Comparison of ENCODE assay signal across 11 cellular contexts in the genomic region with DNA sequence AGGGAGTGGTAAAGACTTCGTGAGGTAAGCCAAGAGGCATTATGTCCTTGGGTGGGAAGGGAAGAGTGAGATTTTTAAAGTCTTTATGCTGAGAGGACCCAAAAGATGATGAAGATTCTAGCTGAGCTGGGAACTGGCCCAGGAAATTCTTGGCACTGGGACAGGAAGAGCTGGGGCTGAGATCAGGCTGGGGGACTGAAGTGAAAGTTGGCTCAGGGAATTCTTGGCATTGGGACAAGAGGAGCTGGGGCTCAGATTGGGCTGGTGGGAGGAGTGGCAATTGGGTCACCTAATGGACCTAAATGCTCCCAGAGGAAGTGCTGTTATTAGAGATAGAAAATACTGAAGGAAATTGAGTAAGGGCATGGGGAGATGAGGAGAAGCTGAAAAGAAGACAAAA. TPM values are rescaled to one million over a fixed set of nuclear protein-coding genes. Genes with fewer than 3 reads are reported as not detected.
DNase-seq lines count a peak whose midpoint lies in the region; ATAC-seq and TF ChIP-seq lines count a peak whose summit lies in the region.
"Had no signal": no experiment of that assay in that cellular context is flagged by ENCODE, and none has a peak within 500 bp of the region (broad histone marks: within the 10 kb centered on the region; RNA-seq: fewer than 3 reads in every experiment).

No MANE protein-coding gene starts in this region.

- CTCF ChIA-PET in activated CD8-positive, alpha-beta T cell treated with anti-CD3 and anti-CD28 coated beads for 36 hours (lab: Charles Lee): interaction anchor here (1.6 to 2.4 kb wide), 2 partner anchors 15 to 21 kb away, joined by 5 read pairs; no protein-coding TSS in a partner anchor

- H3K27me3 Mint-ChIP-seq in activated CD8-positive, alpha-beta T cell treated with anti-CD3 and anti-CD28 coated beads for 36 hours: peaks cover 13% of the 10 kb centered on the region

- ATAC-seq in activated CD8-positive, alpha-beta T cell treated with anti-CD3 and anti-CD28 coated beads for 36 hours: no peak
- no peak for ATAC-seq in HG03442 (IDR thresholded peaks at IDR 0.05; ENCODE audit: unreplicated experiment)

- DNase-seq in NCI-H1694 treated with DMSO at 0.1 percent for 48 hours (lab: John Stamatoyannopoulos, UW) (peak; percentile 16), epithelial cell of esophagus (ENCODE audit: low read depth) (peak; percentile 36), midbrain (lab: John Stamatoyannopoulos, UW) (peak; percentile 25)
- no peak for DNase-seq in stimulated activated CD4-positive, alpha-beta T cell treated with anti-CD3 and anti-CD28 coated beads, Interleukin-1b, Interleukin-23, amount 100 ng/mL, for 48 hours
- DNase-seq in effector CD4-positive, alpha-beta T cell: no peak
- DNase-seq in activated CD8-positive, alpha-beta T cell treated with anti-CD3 and anti-CD28 coated beads for 36 hours: no peak

- POLR2A ChIA-PET in activated CD8-positive, alpha-beta T cell treated with anti-CD3 and anti-CD28 coated beads for 36 hours (lab: Charles Lee): no interaction called here

- intact Hi-C loops in activated CD8-positive, alpha-beta T cell treated with anti-CD3 and anti-CD28 coated beads for 36 hours (cut with micrococcal nuclease): no loop called here

- no peak overlapping the region for H3K4me3 Mint-ChIP-seq in activated CD8-positive, alpha-beta T cell treated with anti-CD3 and anti-CD28 coated beads for 36 hours
- H3K4me3 Mint-ChIP-seq: B cell had no signal

- H3K36me3 Mint-ChIP-seq in activated CD8-positive, alpha-beta T cell treated with anti-CD3 and anti-CD28 coated beads for 36 hours (ENCODE audit: low read depth): no peaks in the 10 kb centered on the region

- no peaks in the 10 kb centered on the region for H3K36me3 ChIP-seq in ACC112 (ENCODE audit: insufficient read depth, low read length)
- H3K36me3 ChIP-seq: SJCRH30 had no signal

- H3K79me2 ChIP-seq in ACC112 (ENCODE audit: control insufficient read depth, insufficient read depth, low read length, unreplicated experiment): no peaks in the 10 kb centered on the region

- no peaks in the 10 kb centered on the region for H3K4me1 Mint-ChIP-seq in activated CD8-positive, alpha-beta T cell treated with anti-CD3 and anti-CD28 coated beads for 36 hours (ENCODE audit: low read depth)

- H3K27ac Mint-ChIP-seq in activated CD8-positive, alpha-beta T cell treated with anti-CD3 and anti-CD28 coated beads for 36 hours: no peak overlapping the region

- H3K27me3 ChIP-seq in ACC112 (ENCODE audit: insufficient read depth, low read length): peaks cover 8% of the 10 kb centered on the region; the same call in 1 of the 2 replicates
- H3K27me3 ChIP-seq: dorsolateral prefrontal cortex, SJCRH30 had no signal

- H3K4me3 ChIP-seq in ACC112 (ENCODE audit: low read depth, low read length) (peak overlapping the region; percentile 11; the same call in 1 of the 2 replicates), epithelial cell of esophagus (ENCODE audit: low read length) (no peak overlapping the region)
- H3K4me3 ChIP-seq: dorsolateral prefrontal cortex, SJCRH30 had no signal

- peaks cover 12% of the 10 kb centered on the region for H3K4me1 ChIP-seq in ACC112 (ENCODE audit: control insufficient read depth, insufficient read depth, low read length, unreplicated experiment)
- H3K4me1 ChIP-seq: SJCRH30 had no signal

- H3K9me3 Mint-ChIP-seq in activated CD8-positive, alpha-beta T cell treated with anti-CD3 and anti-CD28 coated beads for 36 hours: no peaks in the 10 kb centered on the region

- H3K27ac ChIP-seq in ACC112 (ENCODE audit: low read depth, low read length): no peak overlapping the region
- H3K27ac ChIP-seq: dorsolateral prefrontal cortex, SJCRH30 had no signal

- H2AFZ ChIP-seq in ACC112 (ENCODE audit: low read length, unreplicated experiment): no peak overlapping the region

- TF ChIP-seq CTCF in epithelial cell of esophagus (IDR thresholded peaks at IDR 0.05; ENCODE audit: insufficient read depth, low read depth, low read length, missing control alignments): no peak
- no peak for TF ChIP-seq CTCF in activated CD8-positive, alpha-beta T cell treated with anti-CD3 and anti-CD28 coated beads for 36 hours (IDR thresholded peaks at IDR 0.05)

RNA-seq across cellular contexts. Expression of a gene that starts 8.9 kb away (rescaled TPM):
- total RNA-seq in activated CD8-positive, alpha-beta T cell treated with anti-CD3 and anti-CD28 coated beads for 36 hours: not detected
- total RNA-seq: B cell, SJCRH30 had no signal

Comparison
In these comparisons a context has a peak if more than half of its experiments do, and no peak if none do; other contexts are left out.
1. DNase-seq: peak in NCI-H1694 treated with DMSO at 0.1 percent for 48 hours (single experiment), epithelial cell of esophagus (single experiment) and midbrain (single experiment); none in stimulated activated CD4-positive, alpha-beta T cell treated with anti-CD3 and anti-CD28 coated beads, Interleukin-1b, Interleukin-23, amount 100 ng/mL, for 48 hours (single experiment), effector CD4-positive, alpha-beta T cell (single experiment) and activated CD8-positive, alpha-beta T cell treated with anti-CD3 and anti-CD28 coated beads for 36 hours (single experiment).